In genomic region chr1:45304311-45305081, GRCh38 we compare ENCODE assay signal across 8 cellular contexts. TPM values are rescaled to one million over a fixed set of nuclear protein-coding genes. Genes with fewer than 3 reads are reported as not detected.
DNase-seq lines count a peak whose midpoint lies in the region; ATAC-seq lines count a peak whose summit lies in the region.

No MANE protein-coding gene starts in this region.

- DNase-seq in NCI-H1436 (lab: John Stamatoyannopoulos, UW) (peak; percentile 12), NCI-H1436 treated with DMSO at 0.1 percent for 48 hours (lab: John Stamatoyannopoulos, UW) (no peak), right cardiac atrium (peak in 2 of 3 donors; percentile 64 to 67), skeletal muscle cell (ENCODE audit: low read depth) (no peak)
- peak in 1 of 2 donors; percentile 33 for DNase-seq in activated T-cell treated with anti-CD3 and anti-CD28 coated beads, Interleukin-2, amount 50 U/mL, for 72 hours
- no peak for DNase-seq in NK-92 treated with Interleukin-12 subunit alpha and Interleukin-12 subunit beta, amount 100 ng/mL, for 24 hours (lab: John Stamatoyannopoulos, UW)
- DNase-seq in effector CD8-positive, alpha-beta T cell (lab: John Stamatoyannopoulos, UW) = no peak

- H3K27ac Mint-ChIP-seq in activated T-cell treated with anti-CD3 and anti-CD28 coated beads, Interleukin-2, amount 50 U/mL, for 72 hours = peak overlapping the region; percentile 86

- peak overlapping the region; percentile 83 for H3K9ac ChIP-seq in HUES64 (ENCODE audit: low read depth, low read length)

- no peaks in the 10 kb centered on the region for H3K9me3 Mint-ChIP-seq in activated T-cell treated with anti-CD3 and anti-CD28 coated beads, Interleukin-2, amount 50 U/mL, for 72 hours

- no peaks in the 10 kb centered on the region for H3K27me3 Mint-ChIP-seq in activated T-cell treated with anti-CD3 and anti-CD28 coated beads, Interleukin-2, amount 50 U/mL, for 72 hours (ENCODE audit: low read depth)

- H3K27me3 ChIP-seq in HUES64 (ENCODE audit: insufficient read depth, low read length) = no peaks in the 10 kb centered on the region
- H3K27me3 ChIP-seq in right cardiac atrium (ENCODE audit: control insufficient read depth, insufficient read depth) = no peaks in the 10 kb centered on the region

- peak overlapping the region; percentile 65 for H3K4me3 ChIP-seq in HUES64 (ENCODE audit: low read length)
- H3K4me3 ChIP-seq in right cardiac atrium (ENCODE audit: low read length) = peak overlapping the region; percentile 53
- H3K4me3 ChIP-seq in skeletal muscle cell (ENCODE audit: low read depth, low read length) = peak overlapping the region; percentile 68

- no peaks in the 10 kb centered on the region for H3K36me3 ChIP-seq in HUES64 (ENCODE audit: insufficient read depth, low read length)

- H3K4me1 Mint-ChIP-seq in activated T-cell treated with anti-CD3 and anti-CD28 coated beads, Interleukin-2, amount 50 U/mL, for 72 hours (ENCODE audit: low read depth) = peaks cover 47% of the 10 kb centered on the region

- WGBS in HUES64 = 73% methylated on average over 15 of the region's 15 CpGs
- WGBS in right cardiac atrium = 48% methylated on average over 15 of the region's 15 CpGs

- H3K27ac ChIP-seq in HUES64 (ENCODE audit: low read depth, low read length) = peak overlapping the region; percentile 85
- peak overlapping the region; percentile 79 for H3K27ac ChIP-seq in right cardiac atrium (ENCODE audit: low read length)

- no peaks in the 10 kb centered on the region for H3K36me3 Mint-ChIP-seq in activated T-cell treated with anti-CD3 and anti-CD28 coated beads, Interleukin-2, amount 50 U/mL, for 72 hours (ENCODE audit: insufficient read depth in 2 of 2)

- intact Hi-C loops in right cardiac atrium (cut with DNase I) = loop anchor here in 2 of 4 donors (5.0 to 10.0 kb wide), 2 partner anchors 292 to 470 kb away; partner anchors contain the start of genes HECTD3 (in 1 of the 2) and UROD (in 1 of the 2)

- H3K4me1 ChIP-seq in HUES64 (ENCODE audit: insufficient read depth, low read length) (peaks cover 37% of the 10 kb centered on the region), right cardiac atrium (ENCODE audit: control insufficient read depth, insufficient read depth, low read length) (peaks cover 3% of the 10 kb centered on the region)

- H3K9me3 ChIP-seq in HUES64 (ENCODE audit: insufficient read depth, low read depth, low read length) (no peaks in the 10 kb centered on the region), right cardiac atrium (ENCODE audit: control insufficient read depth, low read length) (no peaks in the 10 kb centered on the region)

- peak overlapping the region; percentile 86 to 92 for H3K4me3 Mint-ChIP-seq in activated T-cell treated with anti-CD3 and anti-CD28 coated beads, Interleukin-2, amount 50 U/mL, for 72 hours

- ATAC-seq in activated T-cell treated with anti-CD3 and anti-CD28 coated beads, Interleukin-2, amount 50 U/mL, for 72 hours (replicated peaks in 1 of 2) = peak in 1 of 2 donors; percentile 1
- ATAC-seq in right cardiac atrium = no peak

RNA-seq across cellular contexts. Expression of gene HPDL, which starts 22.2 kb away (rescaled TPM):
- polyA plus RNA-seq in HUES64 (2013, experiment 1 of 2) = 3.2 TPM
- polyA plus RNA-seq in HUES64 (2013, experiment 2 of 2) = 3.9 TPM
- total RNA-seq in activated T-cell treated with anti-CD3 and anti-CD28 coated beads, Interleukin-2, amount 50 U/mL, for 72 hours = 1 to 10 TPM; 4.5 to 5.9 TPM
- total RNA-seq in right cardiac atrium = under 1 TPM in 3 of 4 donors, not detected in 1; 0.25 to 0.56 (median 0.40) TPM
- polyA plus RNA-seq in right cardiac atrium = 0.38 TPM

RNA-seq across cellular contexts. Expression of gene TOE1, which starts 35.5 kb away (rescaled TPM):
- 20.9 TPM for polyA plus RNA-seq in HUES64 (2013, experiment 1 of 2)
- 17.2 TPM for polyA plus RNA-seq in HUES64 (2013, experiment 2 of 2)
- 10 to 100 TPM; 23.9 to 34.4 TPM for total RNA-seq in activated T-cell treated with anti-CD3 and anti-CD28 coated beads, Interleukin-2, amount 50 U/mL, for 72 hours
- 1 to 10 TPM; 5.0 to 6.6 (median 6.2) TPM for total RNA-seq in right cardiac atrium
- 4.5 TPM for polyA plus RNA-seq in right cardiac atrium

RNA-seq across cellular contexts. Expression of gene MUTYH, which starts 35.7 kb away (rescaled TPM):
- polyA plus RNA-seq in HUES64 (2013, experiment 1 of 2) = 29.5 TPM
- polyA plus RNA-seq in HUES64 (2013, experiment 2 of 2) = 34.4 TPM
- total RNA-seq in activated T-cell treated with anti-CD3 and anti-CD28 coated beads, Interleukin-2, amount 50 U/mL, for 72 hours = 10 to 100 TPM; 51.9 to 67.9 TPM
- total RNA-seq in right cardiac atrium = 10 to 100 TPM in 3 of 4 donors, 1 to 10 TPM in 1; 7.7 to 12.7 (median 11.2) TPM
- 8.7 TPM for polyA plus RNA-seq in right cardiac atrium

Comparison
In these comparisons a context has a peak if more than half of its experiments do, and no peak if none do; other contexts are left out.
1. DNase-seq: peak in NCI-H1436 (single experiment) and right cardiac atrium (2 of 3); none in NCI-H1436 treated with DMSO at 0.1 percent for 48 hours (single experiment), skeletal muscle cell (single experiment), NK-92 treated with Interleukin-12 subunit alpha and Interleukin-12 subunit beta, amount 100 ng/mL, for 24 hours (single experiment) and effector CD8-positive, alpha-beta T cell (single experiment).
2. Peak in every context shown above with its lines, with median percentiles within 50 percentile points of each other: H3K4me3 ChIP-seq.